Comparison of ENCODE assay signal across 13 cellular contexts in genomic region chr3:99627062-99627826, GRCh38. TPM values are rescaled to one million over a fixed set of nuclear protein-coding genes. Genes with fewer than 3 reads are reported as not detected.
DNase-seq lines count a peak whose midpoint lies in the region; ATAC-seq and TF ChIP-seq lines count a peak whose summit lies in the region.
"Had no signal": no experiment of that assay in that cellular context is flagged by ENCODE, and none has a peak within 500 bp of the region (broad histone marks: within the 10 kb centered on the region; RNA-seq: fewer than 3 reads in every experiment).

No MANE protein-coding gene starts in this region.

- CTCF ChIA-PET in WTC11 (lab: Charles Lee) = no interaction called here

- H3K4me1 Mint-ChIP-seq in WTC11 = peaks cover 14% of the 10 kb centered on the region

- H3K9me3 Mint-ChIP-seq in WTC11 = no peaks in the 10 kb centered on the region

- H3K27ac Mint-ChIP-seq in WTC11 = no peak overlapping the region

- H3K36me3 Mint-ChIP-seq in WTC11 = no peaks in the 10 kb centered on the region

- H3K27me3 Mint-ChIP-seq in WTC11 (ENCODE audit: low read depth) = no peaks in the 10 kb centered on the region

- POLR2A ChIA-PET in WTC11 (lab: Charles Lee) = no interaction called here

- DNase-seq in GM12865 (ENCODE audit: low read depth) (peak; percentile 29), WTC11 (ENCODE audit: low spot score) (no peak), left kidney (ENCODE audit: low read depth, low spot score) (peak; percentile 31), ureter (ENCODE audit: low spot score) (no peak), omental fat pad (ENCODE audit: low spot score) (no peak)
- DNase-seq in effector CD4-positive, alpha-beta T cell = no peak
- DNase-seq: body of pancreas; NCI-H526; stimulated activated CD4-positive, alpha-beta T cell treated with anti-CD3 and anti-CD28 coated beads, Interleukin-4, amount 100 ng/mL, for 1 hour had no signal

- ATAC-seq in HG03378 (IDR thresholded peaks at IDR 0.05; ENCODE audit: unreplicated experiment) (peak; percentile 26), WTC11 (peak; percentile 50), GM21576 (IDR thresholded peaks at IDR 0.05; ENCODE audit: unreplicated experiment) (no peak), omental fat pad (ENCODE audit: low FRiP score) (no peak)
- ATAC-seq: body of pancreas, esophagus mucosa had no signal

- no peak overlapping the region for H3K4me3 Mint-ChIP-seq in WTC11

- no peak overlapping the region for H3K4me3 ChIP-seq in GM12865 (ENCODE audit: low read depth, low read length)
- H3K4me3 ChIP-seq: body of pancreas, suprapubic skin had no signal

- TF ChIP-seq CTCF in GM12865 (IDR thresholded peaks at IDR 0.05; ENCODE audit: insufficient read depth, low read depth, low read length, missing control alignments) = no peak
- no peak for TF ChIP-seq CTCF in WTC11 (IDR thresholded peaks at IDR 0.05)
- TF ChIP-seq CTCF in omental fat pad (IDR thresholded peaks at IDR 0.05) = no peak

TF ChIP-seq in WTC11, 78 proteins besides CTCF, POLR2A, EP300 and RAD21 (continues in another document):
- TF ChIP-seq TP53 (CRISPR knock-in tag; IDR thresholded peaks at IDR 0.05) (no peak), GTF2I (CRISPR knock-in tag; conservative IDR thresholded peaks at IDR 0.05) (no peak), SMAD4 (CRISPR knock-in tag; IDR thresholded peaks at IDR 0.05) (no peak), FOXJ3 (CRISPR knock-in tag; IDR thresholded peaks at IDR 0.05; ENCODE audit: borderline replicate concordance) (no peak), ATF3 (CRISPR knock-in tag; conservative IDR thresholded peaks at IDR 0.05) (no peak), NR2C2 (CRISPR knock-in tag; IDR thresholded peaks at IDR 0.05) (no peak), USF1 (CRISPR knock-in tag; IDR thresholded peaks at IDR 0.05) (no peak), NR1H2 (CRISPR knock-in tag; IDR thresholded peaks at IDR 0.05) (no peak), ZNF671 (CRISPR knock-in tag; IDR thresholded peaks at IDR 0.05) (no peak), ZNF281 (CRISPR knock-in tag; IDR thresholded peaks at IDR 0.05) (no peak), ZNF396 (CRISPR knock-in tag; IDR thresholded peaks at IDR 0.05; ENCODE audit: borderline replicate concordance) (no peak), E2F4 (CRISPR knock-in tag; IDR thresholded peaks at IDR 0.05; ENCODE audit: borderline replicate concordance, low read depth) (no peak), ATF1 (CRISPR knock-in tag; IDR thresholded peaks at IDR 0.05) (no peak), ESRRA (CRISPR knock-in tag; IDR thresholded peaks at IDR 0.05; ENCODE audit: borderline replicate concordance) (no peak)
- TF ChIP-seq, protein P1, sequence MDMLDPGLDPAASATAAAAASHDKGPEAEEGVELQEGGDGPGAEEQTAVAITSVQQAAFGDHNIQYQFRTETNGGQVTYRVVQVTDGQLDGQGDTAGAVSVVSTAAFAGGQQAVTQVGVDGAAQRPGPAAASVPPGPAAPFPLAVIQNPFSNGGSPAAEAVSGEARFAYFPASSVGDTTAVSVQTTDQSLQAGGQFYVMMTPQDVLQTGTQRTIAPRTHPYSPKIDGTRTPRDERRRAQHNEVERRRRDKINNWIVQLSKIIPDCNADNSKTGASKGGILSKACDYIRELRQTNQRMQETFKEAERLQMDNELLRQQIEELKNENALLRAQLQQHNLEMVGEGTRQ (CRISPR knock-in tag; IDR thresholded peaks at IDR 0.05) = no peak
- TF ChIP-seq, protein P2, sequence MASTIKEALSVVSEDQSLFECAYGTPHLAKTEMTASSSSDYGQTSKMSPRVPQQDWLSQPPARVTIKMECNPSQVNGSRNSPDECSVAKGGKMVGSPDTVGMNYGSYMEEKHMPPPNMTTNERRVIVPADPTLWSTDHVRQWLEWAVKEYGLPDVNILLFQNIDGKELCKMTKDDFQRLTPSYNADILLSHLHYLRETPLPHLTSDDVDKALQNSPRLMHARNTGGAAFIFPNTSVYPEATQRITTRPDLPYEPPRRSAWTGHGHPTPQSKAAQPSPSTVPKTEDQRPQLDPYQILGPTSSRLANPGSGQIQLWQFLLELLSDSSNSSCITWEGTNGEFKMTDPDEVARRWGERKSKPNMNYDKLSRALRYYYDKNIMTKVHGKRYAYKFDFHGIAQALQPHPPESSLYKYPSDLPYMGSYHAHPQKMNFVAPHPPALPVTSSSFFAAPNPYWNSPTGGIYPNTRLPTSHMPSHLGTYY (CRISPR knock-in tag; IDR thresholded peaks at IDR 0.05) = no peak
- TF ChIP-seq, protein P3, sequence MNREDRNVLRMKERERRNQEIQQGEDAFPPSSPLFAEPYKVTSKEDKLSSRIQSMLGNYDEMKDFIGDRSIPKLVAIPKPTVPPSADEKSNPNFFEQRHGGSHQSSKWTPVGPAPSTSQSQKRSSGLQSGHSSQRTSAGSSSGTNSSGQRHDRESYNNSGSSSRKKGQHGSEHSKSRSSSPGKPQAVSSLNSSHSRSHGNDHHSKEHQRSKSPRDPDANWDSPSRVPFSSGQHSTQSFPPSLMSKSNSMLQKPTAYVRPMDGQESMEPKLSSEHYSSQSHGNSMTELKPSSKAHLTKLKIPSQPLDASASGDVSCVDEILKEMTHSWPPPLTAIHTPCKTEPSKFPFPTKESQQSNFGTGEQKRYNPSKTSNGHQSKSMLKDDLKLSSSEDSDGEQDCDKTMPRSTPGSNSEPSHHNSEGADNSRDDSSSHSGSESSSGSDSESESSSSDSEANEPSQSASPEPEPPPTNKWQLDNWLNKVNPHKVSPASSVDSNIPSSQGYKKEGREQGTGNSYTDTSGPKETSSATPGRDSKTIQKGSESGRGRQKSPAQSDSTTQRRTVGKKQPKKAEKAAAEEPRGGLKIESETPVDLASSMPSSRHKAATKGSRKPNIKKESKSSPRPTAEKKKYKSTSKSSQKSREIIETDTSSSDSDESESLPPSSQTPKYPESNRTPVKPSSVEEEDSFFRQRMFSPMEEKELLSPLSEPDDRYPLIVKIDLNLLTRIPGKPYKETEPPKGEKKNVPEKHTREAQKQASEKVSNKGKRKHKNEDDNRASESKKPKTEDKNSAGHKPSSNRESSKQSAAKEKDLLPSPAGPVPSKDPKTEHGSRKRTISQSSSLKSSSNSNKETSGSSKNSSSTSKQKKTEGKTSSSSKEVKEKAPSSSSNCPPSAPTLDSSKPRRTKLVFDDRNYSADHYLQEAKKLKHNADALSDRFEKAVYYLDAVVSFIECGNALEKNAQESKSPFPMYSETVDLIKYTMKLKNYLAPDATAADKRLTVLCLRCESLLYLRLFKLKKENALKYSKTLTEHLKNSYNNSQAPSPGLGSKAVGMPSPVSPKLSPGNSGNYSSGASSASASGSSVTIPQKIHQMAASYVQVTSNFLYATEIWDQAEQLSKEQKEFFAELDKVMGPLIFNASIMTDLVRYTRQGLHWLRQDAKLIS (CRISPR knock-in tag; IDR thresholded peaks at IDR 0.05; ENCODE audit: borderline replicate concordance) = no peak

RNA-seq across cellular contexts. Expression of gene COL8A1, which starts 11.2 kb away (rescaled TPM):
- total RNA-seq in WTC11 (2021) = 0.57 to 0.87 TPM (median 0.69 TPM) in 3 replicates
- 30.2 TPM for total RNA-seq in ureter
- total RNA-seq in omental fat pad = 100 to 1,000 TPM in 3 of 4 donors, 10 to 100 TPM in 1; 16.7 to 303 (median 151) TPM

Comparison
In these comparisons a context has a peak if more than half of its experiments do, and no peak if none do; other contexts are left out.
1. DNase-seq: peak in GM12865 (single experiment) and left kidney (single experiment); none in WTC11 (single experiment), ureter (single experiment), omental fat pad (single experiment) and effector CD4-positive, alpha-beta T cell (single experiment).
2. ATAC-seq: peak in HG03378 (single experiment) and WTC11 (single experiment); none in GM21576 (single experiment) and omental fat pad (single experiment).